Comparison of ENCODE assay signal across 30 cellular contexts in genomic region chr3:42996633-42997075, GRCh38. TPM values are rescaled to one million over a fixed set of nuclear protein-coding genes. Genes with fewer than 3 reads are reported as not detected.
A peak's percentile ranks its signal among the peaks of the same experiment; 100 is the strongest.
DNase-seq lines count a peak whose midpoint lies in the region; ATAC-seq, FAIRE-seq and TF ChIP-seq lines count a peak whose summit lies in the region.
"Had no signal": no experiment of that assay in that cellular context is flagged by ENCODE, and none has a peak within 500 bp of the region (broad histone marks: within the 10 kb centered on the region; RNA-seq: fewer than 3 reads in every experiment).

No MANE protein-coding gene starts in this region.

- no peaks in the 10 kb centered on the region for H3K79me2 ChIP-seq in HepG2 (ENCODE audit: insufficient read depth, low read length)

- H3K27ac ChIP-seq in liver (ENCODE audit: low read depth in 1 of 2, low read length in 2 of 2) (peak overlapping the region in 1 of 2 donors; percentile 5), HepG2 (ENCODE audit: extremely low read length, insufficient read depth, low read length) (no peak overlapping the region), right lobe of liver (peak overlapping the region in 2 of 3 donors; percentile 34 to 38), stomach smooth muscle (ENCODE audit: low read length) (peak overlapping the region; percentile 73)
- H3K27ac ChIP-seq: A549; BLaER1 treated with 17β-estradiol and CSF1 and Interleukin-3, amounts not matched to agents 10 nM and 100 nM; cardiac muscle cell; SJSA1; VCaP had no signal

- H3K9ac ChIP-seq in liver (ENCODE audit: low read depth in 1 of 2, low read length in 2 of 2): no peak overlapping the region
- H3K9ac ChIP-seq in HepG2 (ENCODE audit: insufficient read depth, low read depth, low read length): no peak overlapping the region
- H3K9ac ChIP-seq in stomach smooth muscle (ENCODE audit: low read length in 2 of 2): peak overlapping the region in 1 of 2 donors; percentile 21
- H3K9ac ChIP-seq: BLaER1 treated with 17β-estradiol and CSF1 and Interleukin-3, amounts not matched to agents 10 nM and 100 nM had no signal

- no peak overlapping the region for H2AFZ ChIP-seq in HepG2 (ENCODE audit: low read length)

- no peak overlapping the region for H3K4me3 Mint-ChIP-seq in stimulated activated naive B cell treated with anti-CD40 and anti-IgM and Interleukin-4, amounts not matched to agents 10 μg/mL and 1 μg/mL and 100 μg/mL, for 72 hours
- H3K4me3 Mint-ChIP-seq: activated CD4-positive, alpha-beta T cell treated with anti-CD3 and anti-CD28 coated beads, Interleukin-2, amount 10 ng/mL, durations not matched to agents 7 days and 5 days; neural crest cell; T-helper 17 cell had no signal

- H3K36me3 Mint-ChIP-seq in stimulated activated naive B cell treated with anti-CD40 and anti-IgM and Interleukin-4, amounts not matched to agents 10 μg/mL and 1 μg/mL and 100 μg/mL, for 72 hours: no peaks in the 10 kb centered on the region

- no peak for TF ChIP-seq CTCF in liver (IDR thresholded peaks at IDR 0.05; ENCODE audit: low read depth, low read length, missing input control)
- no peak for TF ChIP-seq CTCF in HepG2 (CRISPR knock-in tag; IDR thresholded peaks at IDR 0.05)
- no peak for TF ChIP-seq CTCF in right lobe of liver (IDR thresholded peaks at IDR 0.05)

- H3K4me1 Mint-ChIP-seq in stimulated activated naive B cell treated with anti-CD40 and anti-IgM and Interleukin-4, amounts not matched to agents 10 μg/mL and 1 μg/mL and 100 μg/mL, for 72 hours: no peaks in the 10 kb centered on the region
- H3K4me1 Mint-ChIP-seq: activated CD4-positive, alpha-beta T cell treated with anti-CD3 and anti-CD28 coated beads, Interleukin-2, amount 10 ng/mL, durations not matched to agents 7 days and 5 days had no signal

- in situ Hi-C loops in HepG2 (cut with HindIII; ENCODE audit: extremely low pct_ligation_motif_present, low pct_unique_long_range_greater_than_20kb): no loop called here

- intact Hi-C loops in HepG2 (cut with micrococcal nuclease; ENCODE audit: unreplicated experiment) (no loop called here), right lobe of liver (cut with DNase I) (no loop called here)

- ATAC-seq in HepG2 (no peak), right lobe of liver (peak; percentile 8 to 60 (median 46))
- no peak for ATAC-seq in stimulated activated naive B cell treated with anti-CD40 and anti-IgM and Interleukin-4, amounts not matched to agents 10 μg/mL and 1 μg/mL and 100 μg/mL, for 72 hours (replicated peaks)
- ATAC-seq: A549, HCT116, T-helper 17 cell had no signal

- H3K4me2 ChIP-seq in HepG2 (ENCODE audit: low read depth, low read length): no peak overlapping the region
- H3K4me2 ChIP-seq: A549; BLaER1 treated with 17β-estradiol and CSF1 and Interleukin-3, amounts not matched to agents 10 nM and 100 nM had no signal

- TF ChIP-seq POLR2A in HepG2 (IDR thresholded peaks at IDR 0.05; ENCODE audit: insufficient read depth in 1 of 2, low read depth in 2 of 2, low read length in 2 of 2) (no peak), right lobe of liver (IDR thresholded peaks at IDR 0.05) (no peak)

- H3K27me3 ChIP-seq in liver (ENCODE audit: control insufficient read depth in 4 of 4, insufficient read depth in 4 of 4, low read length in 3 of 4): no peaks in the 10 kb centered on the region
- peaks cover 5 to 18% of the 10 kb centered on the region in 2 experiments; a peak in 4 of 5 replicates for H3K27me3 ChIP-seq in HepG2 (ENCODE audit: control insufficient read depth in 1 of 2, insufficient read depth in 2 of 2, low read length in 2 of 2)
- H3K27me3 ChIP-seq in right lobe of liver: no peaks in the 10 kb centered on the region
- H3K27me3 ChIP-seq in stomach smooth muscle (ENCODE audit: control insufficient read depth in 1 of 2, insufficient read depth in 2 of 2, low read length in 2 of 2): no peaks in the 10 kb centered on the region
- H3K27me3 ChIP-seq: BLaER1 treated with 17β-estradiol and CSF1 and Interleukin-3, amounts not matched to agents 10 nM and 100 nM; cardiac muscle cell; SJSA1; transverse colon had no signal

- CTCF ChIA-PET in HepG2 (lab: Yijun Ruan, JAX; ENCODE audit: low intra/inter-chr PET ratio, low total read pairs): no interaction called here

- no TSS peak for BruUV-seq in HepG2 (replicated peaks; lab: Mats Ljungman, UMichigan)

- H3K4me3 ChIP-seq in liver (ENCODE audit: low read depth in 1 of 3, low read length in 3 of 3) (no peak overlapping the region), HepG2 (replicated peaks in 1 of 3; ENCODE audit: insufficient read depth in 1 of 3, low read depth in 2 of 3, low read length in 3 of 3) (no peak overlapping the region), right lobe of liver (no peak overlapping the region), stomach smooth muscle (ENCODE audit: low read length in 2 of 2) (no peak overlapping the region)
- H3K4me3 ChIP-seq: A549; BLaER1 treated with 17β-estradiol and CSF1 and Interleukin-3, amounts not matched to agents 10 nM and 100 nM; cardiac muscle cell; SJSA1; transverse colon had no signal

- TF ChIP-seq RAD21 in liver (IDR thresholded peaks at IDR 0.05): no peak
- TF ChIP-seq RAD21 in HepG2 (CRISPR knock-in tag; IDR thresholded peaks at IDR 0.05): no peak

- no peaks in the 10 kb centered on the region for H3K27me3 Mint-ChIP-seq in stimulated activated naive B cell treated with anti-CD40 and anti-IgM and Interleukin-4, amounts not matched to agents 10 μg/mL and 1 μg/mL and 100 μg/mL, for 72 hours
- H3K27me3 Mint-ChIP-seq: activated CD4-positive, alpha-beta T cell treated with anti-CD3 and anti-CD28 coated beads, Interleukin-2, amount 10 ng/mL, durations not matched to agents 7 days and 5 days had no signal

- no peaks in the 10 kb centered on the region for H3K9me3 Mint-ChIP-seq in stimulated activated naive B cell treated with anti-CD40 and anti-IgM and Interleukin-4, amounts not matched to agents 10 μg/mL and 1 μg/mL and 100 μg/mL, for 72 hours
- H3K9me3 Mint-ChIP-seq: activated CD4-positive, alpha-beta T cell treated with anti-CD3 and anti-CD28 coated beads, Interleukin-2, amount 10 ng/mL, durations not matched to agents 7 days and 5 days; neural crest cell had no signal

- FAIRE-seq in HepG2 (lab: Jason Lieb, UNC) (no peak), urothelium cell line (lab: Jason Lieb, UNC) (no peak)
- FAIRE-seq: A549, GM18507 had no signal

- H3K9me3 ChIP-seq in liver (ENCODE audit: control insufficient read depth in 4 of 4, low read length in 3 of 4): no peaks in the 10 kb centered on the region
- no peaks in the 10 kb centered on the region for H3K9me3 ChIP-seq in HepG2 (ENCODE audit: low read length)
- no peaks in the 10 kb centered on the region for H3K9me3 ChIP-seq in right lobe of liver
- H3K9me3 ChIP-seq in stomach smooth muscle (ENCODE audit: control insufficient read depth in 2 of 2, low read length in 2 of 2): no peaks in the 10 kb centered on the region
- H3K9me3 ChIP-seq: A549; BLaER1 treated with 17β-estradiol and CSF1 and Interleukin-3, amounts not matched to agents 10 nM and 100 nM; SJSA1; transverse colon had no signal

- H3K4me1 ChIP-seq in liver (ENCODE audit: control insufficient read depth in 4 of 4, insufficient read depth in 4 of 4, low read length in 3 of 4): peaks cover 7 to 53% (median 46%) of the 10 kb centered on the region in 4 donors
- peaks cover 9% of the 10 kb centered on the region for H3K4me1 ChIP-seq in HepG2 (ENCODE audit: insufficient read depth, low read length)
- peaks cover 0 to 47% (median 19%) of the 10 kb centered on the region in 4 donors for H3K4me1 ChIP-seq in right lobe of liver
- H3K4me1 ChIP-seq in stomach smooth muscle (ENCODE audit: control insufficient read depth, insufficient read depth, low read length): peaks cover 50% of the 10 kb centered on the region
- H3K4me1 ChIP-seq: A549; BLaER1 treated with 17β-estradiol and CSF1 and Interleukin-3, amounts not matched to agents 10 nM and 100 nM; SJSA1 had no signal

- no peaks in the 10 kb centered on the region for H4K20me1 ChIP-seq in HepG2 (ENCODE audit: insufficient read depth, low read length)
- H4K20me1 ChIP-seq: BLaER1 treated with 17β-estradiol and CSF1 and Interleukin-3, amounts not matched to agents 10 nM and 100 nM had no signal

- no peak overlapping the region for H3K27ac Mint-ChIP-seq in stimulated activated naive B cell treated with anti-CD40 and anti-IgM and Interleukin-4, amounts not matched to agents 10 μg/mL and 1 μg/mL and 100 μg/mL, for 72 hours
- H3K27ac Mint-ChIP-seq: activated CD4-positive, alpha-beta T cell treated with anti-CD3 and anti-CD28 coated beads, Interleukin-2, amount 10 ng/mL, durations not matched to agents 7 days and 5 days; T-helper 17 cell had no signal

- no peak for DNase-seq in HepG2 (ENCODE audit: low spot score)
- DNase-seq in right lobe of liver: peak in 1 of 3 donors; percentile 74
- DNase-seq in urothelium cell line (ENCODE audit: low spot score): no peak
- no peak for DNase-seq in NCI-H345 treated with DMSO at 0.1 percent for 48 hours (lab: John Stamatoyannopoulos, UW; ENCODE audit: unreplicated experiment)
- no peak for DNase-seq in stimulated activated CD4-positive, alpha-beta T cell treated with anti-CD3 and anti-CD28 coated beads, Interleukin-12 subunit alpha, Interleukin-12 subunit beta, amount 100 ng/mL, for 4 hours
- DNase-seq in stimulated activated naive B cell treated with anti-CD40 and anti-IgM and Interleukin-4, amounts not matched to agents 10 μg/mL and 1 μg/mL and 100 μg/mL, for 72 hours: no peak
- DNase-seq: activated CD4-positive, alpha-beta T cell treated with anti-CD3 and anti-CD28 coated beads, Interleukin-2, amount 10 ng/mL, durations not matched to agents 7 days and 5 days; activated CD8-positive, alpha-beta memory T cell treated with anti-CD3 and anti-CD28 coated beads, Interleukin-2, amount 50 U/mL, for 4 hours; activated effector memory CD4-positive, alpha-beta T cell treated with Interleukin-2 at 50 U/mL for 16 hours; Calu3; EL; Kasumi-1; kidney glomerular epithelial cell; NCI-H1048; NCI-H2029; NCI-H446; retina; stimulated activated CD4-positive, alpha-beta T cell treated with anti-CD3 and anti-CD28 coated beads, Interleukin-15, amount 100 ng/mL, for 24 hours; T-helper 17 cell; transverse colon had no signal

- 59% methylated on average over 2 of the region's 2 CpGs for WGBS in liver
- WGBS in HepG2 (ENCODE audit: low lambda C conversion rate): 0% methylated on average over 1 of the region's 2 CpGs
- WGBS in right lobe of liver (ENCODE audit: insufficient coverage, low coverage, low lambda C conversion rate, missing lambda C conversion rate): no CpG with 5 or more reads among the region's 2 CpGs

- TF ChIP-seq EP300 in HepG2 (IDR thresholded peaks at IDR 0.05; ENCODE audit: low read depth in 2 of 2, low read length in 2 of 2) (no peak), HepG2 (CRISPR knock-in tag; IDR thresholded peaks at IDR 0.05; ENCODE audit: borderline replicate concordance) (no peak)

- H3K36me3 ChIP-seq in liver (ENCODE audit: control insufficient read depth in 4 of 4, insufficient read depth in 3 of 4, low read depth in 1 of 4, low read length in 3 of 4): no peaks in the 10 kb centered on the region
- H3K36me3 ChIP-seq in HepG2 (replicated peaks in 1 of 2; ENCODE audit: control insufficient read depth in 1 of 2, insufficient read depth in 2 of 2, low read length in 2 of 2): no peaks in the 10 kb centered on the region
- no peaks in the 10 kb centered on the region for H3K36me3 ChIP-seq in right lobe of liver
- H3K36me3 ChIP-seq in stomach smooth muscle (ENCODE audit: control insufficient read depth in 2 of 2, insufficient read depth in 2 of 2, low read length in 2 of 2): no peaks in the 10 kb centered on the region
- H3K36me3 ChIP-seq: BLaER1 treated with 17β-estradiol and CSF1 and Interleukin-3, amounts not matched to agents 10 nM and 100 nM; cardiac muscle cell; SJSA1; transverse colon had no signal

- POLR2A ChIA-PET in HepG2 (lab: Yijun Ruan, JAX): no interaction called here

RNA-seq across cellular contexts. Expression of gene GASK1A, which starts 17.5 kb away (rescaled TPM):
- 10 to 100 TPM in 1 of 2 donors, under 1 TPM in 1; 0.79 to 22.8 TPM for total RNA-seq in liver
- polyA plus RNA-seq in liver: 1 to 10 TPM; 4.1 to 5.1 TPM
- total RNA-seq in HepG2 (2016; rRNA removed; fragmentation: Illumina TruSeq; extraction: Trizol): not detected in 2 replicates
- total RNA-seq in HepG2 (2016; cell fraction: cytosol; rRNA removed; fragmentation: Illumina TruSeq; extraction: Trizol; ENCODE audit: low read depth): not detected in 2 replicates
- total RNA-seq in HepG2 (2016; cell fraction: insoluble cytoplasmic fraction; rRNA removed; fragmentation: Illumina TruSeq; extraction: Trizol): not detected in 2 replicates
- not detected in 2 replicates for total RNA-seq in HepG2 (2016; cell fraction: membrane; rRNA removed; fragmentation: Illumina TruSeq; extraction: Trizol)
- not detected in 2 replicates for total RNA-seq in HepG2 (2016; cell fraction: nucleus; rRNA removed; fragmentation: Illumina TruSeq; extraction: Trizol)
- not detected in 2 replicates for polyA plus RNA-seq in HepG2 (2011; rRNA removed)
- polyA plus RNA-seq in HepG2 (2011; cell fraction: cytosol; rRNA removed): not detected in 2 replicates
- polyA plus RNA-seq in HepG2 (2011; cell fraction: nucleus; rRNA removed): not detected in 2 replicates
- not detected in 2 replicates for polyA plus RNA-seq in HepG2 (2012)
- polyA plus RNA-seq in HepG2 (2016; cell fraction: cytosol; fragmentation: Illumina TruSeq; extraction: Trizol; ENCODE audit: low read depth): not detected in 2 replicates
- polyA plus RNA-seq in HepG2 (2016; cell fraction: insoluble cytoplasmic fraction; fragmentation: Illumina TruSeq; extraction: Trizol; ENCODE audit: low read depth): not detected in 2 replicates
- not detected in 2 replicates for polyA plus RNA-seq in HepG2 (2016; cell fraction: membrane; fragmentation: Illumina TruSeq; extraction: Trizol; ENCODE audit: low read depth)
- polyA plus RNA-seq in HepG2 (2016; cell fraction: nucleus; fragmentation: Illumina TruSeq; extraction: Trizol; ENCODE audit: insufficient read depth, low read depth): not detected in 2 replicates
- polyA minus RNA-seq in HepG2 (2011; rRNA and poly(A)+ RNA removed; ENCODE audit: low replicate concordance): not detected in 2 replicates
- not detected in 2 replicates for polyA minus RNA-seq in HepG2 (2011; cell fraction: cytosol; rRNA and poly(A)+ RNA removed)
- polyA minus RNA-seq in HepG2 (2011; cell fraction: nucleus; rRNA and poly(A)+ RNA removed): not detected in 2 replicates
- total RNA-seq in right lobe of liver: 10 to 100 TPM in 3 of 6 experiments, 1 to 10 TPM in 3; 5.5 to 17.5 (median 10.5) TPM
- total RNA-seq: activated CD4-positive, alpha-beta T cell treated with anti-CD3 and anti-CD28 coated beads, Interleukin-2, amount 10 ng/mL, durations not matched to agents 7 days and 5 days; SJSA1; T-helper 17 cell had no signal
- polyA plus RNA-seq: A549 had no signal

Comparison
In these comparisons a context has a peak if more than half of its experiments do, and no peak if none do; other contexts are left out.
1. ATAC-seq: peak in right lobe of liver (4 of 4); none in HepG2 (single experiment) and stimulated activated naive B cell treated with anti-CD40 and anti-IgM and Interleukin-4, amounts not matched to agents 10 μg/mL and 1 μg/mL and 100 μg/mL, for 72 hours (0 of 2).